8 cellular contexts compared by ENCODE assay signal in genomic region chr2:240558229-240558885, GRCh38. TPM values are rescaled to one million over a fixed set of nuclear protein-coding genes. Genes with fewer than 3 reads are reported as not detected.
A peak's percentile ranks its signal among the peaks of the same experiment; 100 is the strongest.
DNase-seq lines count a peak whose midpoint lies in the region; ATAC-seq, FAIRE-seq and TF ChIP-seq lines count a peak whose summit lies in the region.

No MANE protein-coding gene starts in this region.

- ATAC-seq in T-helper 17 cell (no peak), GM19467 (IDR thresholded peaks at IDR 0.05; ENCODE audit: unreplicated experiment) (no peak)

- TF ChIP-seq POLR2A in esophagus squamous epithelium (IDR thresholded peaks at IDR 0.05) (no peak), transverse colon (IDR thresholded peaks at IDR 0.05) (no peak), GM12891 (IDR thresholded peaks at IDR 0.05; ENCODE audit: low read depth, low read length) (no peak)

- H3K4me1 ChIP-seq in GM23248 (ENCODE audit: insufficient read depth) (peaks cover 26% of the 10 kb centered on the region), esophagus squamous epithelium (peaks cover 28 to 63% (median 42%) of the 10 kb centered on the region in 3 donors), transverse colon (peaks cover 29 to 52% (median 35%) of the 10 kb centered on the region in 4 donors)

- peak overlapping the region; percentile 77; the same call in 1 of the 2 replicates for H3K9ac ChIP-seq in GM23248

- WGBS in GM23248 (ENCODE audit: low coverage in 1 of 2, low lambda C conversion rate in 2 of 2, missing lambda C conversion rate in 2 of 2), 2 experiments, result 73 to 76% methylated on average over 19 to 20 of the region's 20 CpGs
- 76 to 83% methylated on average over 14 of the region's 20 CpGs for WGBS in esophagus squamous epithelium, 2 donors
- 81% methylated on average over 20 of the region's 20 CpGs; no CpG with 5 or more reads in 1 of the 2 donors for WGBS in transverse colon (ENCODE audit: low coverage in 1 of 2), 2 donors

- H3K79me2 ChIP-seq in GM23248 (ENCODE audit: insufficient read depth), result peaks cover 29% of the 10 kb centered on the region

- no peaks in the 10 kb centered on the region for H3K36me3 ChIP-seq in GM23248 (ENCODE audit: low read depth)
- H3K36me3 ChIP-seq in esophagus squamous epithelium, result peaks cover 0 to 33% (median 0%) of the 10 kb centered on the region in 3 donors
- no peaks in the 10 kb centered on the region for H3K36me3 ChIP-seq in transverse colon

- H4K20me1 ChIP-seq in GM23248 (ENCODE audit: insufficient read depth), result no peaks in the 10 kb centered on the region

- H3K4me2 ChIP-seq in GM23248 (ENCODE audit: unreplicated experiment), result peak overlapping the region; percentile 77

- no peak for FAIRE-seq in GM12891 (lab: Jason Lieb, UNC)

- intact Hi-C loops in esophagus squamous epithelium (cut with DNase I), result no loop called here
- intact Hi-C loops in transverse colon (cut with DNase I; ENCODE audit: low total_unique reads), result no loop called here

- H3K9me3 ChIP-seq in GM23248 (ENCODE audit: low read depth) (no peaks in the 10 kb centered on the region), T-helper 17 cell (ENCODE audit: control insufficient read depth, low read length, poor library complexity, severe bottlenecking) (no peaks in the 10 kb centered on the region), esophagus squamous epithelium (no peaks in the 10 kb centered on the region), transverse colon (no peaks in the 10 kb centered on the region)

- H3K4me3 ChIP-seq in GM23248 (peak overlapping the region; percentile 69), esophagus squamous epithelium (peak overlapping the region in 3 of 4 donors; percentile 46 to 72 (median 62)), skeletal muscle cell (ENCODE audit: low read depth, low read length) (peak overlapping the region; percentile 57), transverse colon (peak overlapping the region in 1 of 4 donors; percentile 58)

- H3K27me3 ChIP-seq in GM23248 (replicated peaks; ENCODE audit: insufficient read depth) (no peaks in the 10 kb centered on the region), esophagus squamous epithelium (no peaks in the 10 kb centered on the region), transverse colon (no peaks in the 10 kb centered on the region)

- H3K4me1 Mint-ChIP-seq in T-helper 17 cell, result peaks cover 41% of the 10 kb centered on the region

- no peaks in the 10 kb centered on the region for H3K36me3 Mint-ChIP-seq in T-helper 17 cell (ENCODE audit: low read depth)

- no peaks in the 10 kb centered on the region for H3K9me2 ChIP-seq in GM23248 (ENCODE audit: insufficient read depth)

- TF ChIP-seq EP300 in transverse colon (IDR thresholded peaks at IDR 0.05; ENCODE audit: low read depth), result no peak

- no peak overlapping the region for H3K27ac ChIP-seq in GM23248
- no peak overlapping the region for H3K27ac ChIP-seq in esophagus squamous epithelium
- H3K27ac ChIP-seq in transverse colon, result no peak overlapping the region

- H3F3A ChIP-seq in GM23248 (ENCODE audit: insufficient read depth), result peaks cover 32% of the 10 kb centered on the region

- H3K4me3 Mint-ChIP-seq in T-helper 17 cell, result peak overlapping the region; percentile 79

- in situ Hi-C loops in GM23248 (cut with MboI), result no loop called here
- in situ Hi-C loops in transverse colon (cut with MboI; ENCODE audit: low pct_ligation_motif_present in 1 of 4, low pct_unique_long_range_greater_than_20kb in 1 of 4, low sequenced_read_pairs in 3 of 4), result no loop called here

- no peak overlapping the region for H2AFZ ChIP-seq in GM23248

- no peaks in the 10 kb centered on the region for H3K27me3 Mint-ChIP-seq in T-helper 17 cell

- TF ChIP-seq CTCF in esophagus squamous epithelium (IDR thresholded peaks at IDR 0.05), result no peak
- TF ChIP-seq CTCF in transverse colon (IDR thresholded peaks at IDR 0.05), result no peak

- no peak overlapping the region for H3K27ac Mint-ChIP-seq in T-helper 17 cell

- DNase-seq in GM23248, result no peak
- DNase-seq in T-helper 17 cell, result no peak
- DNase-seq in esophagus squamous epithelium (lab: John Stamatoyannopoulos, UW), result no peak
- DNase-seq in skeletal muscle cell (ENCODE audit: low read depth), result no peak
- DNase-seq in transverse colon, result no peak
- no peak for DNase-seq in GM12891 (ENCODE audit: insufficient read length, low spot score)
- no peak for DNase-seq in cerebellar cortex (ENCODE audit: low spot score)

TF ChIP-seq in GM12891, 5 proteins besides CTCF, POLR2A, EP300 and RAD21:
- TF ChIP-seq POLR2AphosphoS5 (IDR thresholded peaks at IDR 0.05; ENCODE audit: low read depth, low read length) (no peak), POU2F2 (IDR thresholded peaks at IDR 0.05; ENCODE audit: low read depth, low read length) (no peak), TAF1 (IDR thresholded peaks at IDR 0.05; ENCODE audit: low read depth, low read length) (no peak), SPI1 (IDR thresholded peaks at IDR 0.05; ENCODE audit: low read depth, low read length) (no peak), PAX5 (IDR thresholded peaks at IDR 0.05; ENCODE audit: insufficient read depth, low read length, severe bottlenecking) (no peak)

RNA-seq across cellular contexts. Expression of gene ANKMY1, which starts 0.6 kb away (rescaled TPM):
- total RNA-seq in GM23248 (2014; rRNA removed; shearing (Covaris generic)), result 10.1 and 12.8 TPM in 2 replicates
- polyA plus RNA-seq in GM23248 (2016; fragmentation: Nextera tagmentation; extraction: Ambion mirVana), result 5.1 and 5.6 TPM in 2 replicates
- total RNA-seq in T-helper 17 cell (10 to 100 TPM; 34.6 to 42.6 TPM), esophagus squamous epithelium (10 to 100 TPM in 3 of 4 donors, 1 to 10 TPM in 1; 8.2 to 23.8 (median 17.1) TPM), transverse colon (10 to 100 TPM; 15.1 to 64.0 (median 27.5) TPM)
- 8.3 TPM for polyA plus RNA-seq in GM12891 (2012; ENCODE audit: low read depth, missing spikeins)

RNA-seq across cellular contexts. Expression of gene DUSP28, which starts 1.8 kb away (rescaled TPM):
- 1.5 and 3.2 TPM in 2 replicates for total RNA-seq in GM23248 (2014; rRNA removed; shearing (Covaris generic))
- 4.9 and 5.8 TPM in 2 replicates for polyA plus RNA-seq in GM23248 (2016; fragmentation: Nextera tagmentation; extraction: Ambion mirVana)
- total RNA-seq in T-helper 17 cell, result 10 to 100 TPM; 12.5 to 12.8 TPM
- total RNA-seq in esophagus squamous epithelium, result 10 to 100 TPM in 1 of 4 donors, 1 to 10 TPM in 3; 2.0 to 10.5 (median 5.3) TPM
- 10 to 100 TPM in 1 of 4 donors, 1 to 10 TPM in 3; 3.4 to 10.8 (median 6.2) TPM for total RNA-seq in transverse colon
- polyA plus RNA-seq in GM12891 (2012; ENCODE audit: low read depth, missing spikeins), result 6.9 TPM

RNA-seq across cellular contexts. Expression of gene RNPEPL1, which starts 9.9 kb away (rescaled TPM):
- 20.2 and 23.0 TPM in 2 replicates for total RNA-seq in GM23248 (2014; rRNA removed; shearing (Covaris generic))
- polyA plus RNA-seq in GM23248 (2016; fragmentation: Nextera tagmentation; extraction: Ambion mirVana), result 11.1 and 11.2 TPM in 2 replicates
- total RNA-seq in T-helper 17 cell, result 100 to 1,000 TPM; 111 to 130 TPM
- 10 to 100 TPM; 41.9 to 96.5 (median 48.1) TPM for total RNA-seq in esophagus squamous epithelium
- total RNA-seq in transverse colon, result 100 to 1,000 TPM; 118 to 208 (median 151) TPM
- 26.9 TPM for polyA plus RNA-seq in GM12891 (2012; ENCODE audit: low read depth, missing spikeins)

RNA-seq across cellular contexts. Expression of gene CAPN10, which starts 28.2 kb away (rescaled TPM):
- total RNA-seq in GM23248 (2014; rRNA removed; shearing (Covaris generic)), result 13.3 and 29.5 TPM in 2 replicates
- polyA plus RNA-seq in GM23248 (2016; fragmentation: Nextera tagmentation; extraction: Ambion mirVana), result 10.0 and 11.5 TPM in 2 replicates
- total RNA-seq in T-helper 17 cell, result 10 to 100 TPM; 64.2 to 82.9 TPM
- 10 to 100 TPM in 3 of 4 donors, 1 to 10 TPM in 1; 9.9 to 23.3 (median 13.7) TPM for total RNA-seq in esophagus squamous epithelium
- 100 to 1,000 TPM in 1 of 4 donors, 10 to 100 TPM in 3; 41.9 to 118 (median 48.7) TPM for total RNA-seq in transverse colon
- polyA plus RNA-seq in GM12891 (2012; ENCODE audit: low read depth, missing spikeins), result 15.6 TPM
